Comparison of ENCODE assay signal across 18 cellular contexts in the genomic region with DNA sequence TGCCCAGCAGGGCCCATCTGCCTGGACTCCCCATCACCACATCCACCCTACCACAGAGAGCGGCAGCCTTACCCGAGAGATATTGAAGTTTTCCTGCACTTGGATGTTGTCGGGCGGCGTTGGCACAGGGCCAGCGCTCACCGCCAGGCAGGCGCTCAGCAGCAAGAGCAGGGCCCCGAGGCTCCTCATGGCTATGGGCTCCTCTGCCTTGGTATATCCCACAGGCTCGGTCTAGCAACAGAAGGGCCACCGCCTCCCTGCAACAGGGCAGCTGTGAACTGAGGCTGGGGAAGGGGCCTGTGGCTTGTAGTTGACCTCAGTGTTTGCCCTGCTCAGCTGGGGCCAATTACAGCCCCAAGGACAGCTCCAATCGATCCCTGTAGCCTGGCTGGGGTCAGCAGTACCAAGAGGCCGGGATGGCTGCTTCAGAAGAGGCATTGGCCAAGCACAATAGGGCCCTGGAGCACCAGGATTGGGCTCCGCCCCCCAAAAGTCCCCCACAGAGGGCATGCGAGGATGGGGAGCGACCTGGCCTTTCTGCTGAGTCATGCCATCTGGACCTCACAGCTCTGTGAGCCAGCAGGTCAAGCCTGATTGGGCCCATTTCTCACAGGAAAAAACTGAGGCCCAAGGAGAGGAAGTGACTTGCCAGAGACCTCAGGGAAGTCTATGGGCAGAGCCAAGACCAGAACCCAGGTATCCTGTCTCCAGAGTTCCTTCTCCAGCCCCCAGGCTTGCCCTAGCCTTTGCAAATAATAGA. TPM values are rescaled to one million over a fixed set of nuclear protein-coding genes. Genes with fewer than 3 reads are reported as not detected.
DNase-seq lines count a peak whose midpoint lies in the region; ATAC-seq and TF ChIP-seq lines count a peak whose summit lies in the region.
"Had no signal": no experiment of that assay in that cellular context is flagged by ENCODE, and none has a peak within 500 bp of the region (broad histone marks: within the 10 kb centered on the region; RNA-seq: fewer than 3 reads in every experiment).

A gene (minus strand): TSS at position 280 of the 760 bp plus-strand sequence. CDS start 91 bp downstream, at position 189.

- in situ Hi-C loops in HAP-1 (cut with MboI; ENCODE audit: low sequenced_read_pairs), result no loop called here

- no peaks in the 10 kb centered on the region for H3K9me3 Mint-ChIP-seq in activated naive CD8-positive, alpha-beta T cell treated with anti-CD3 and anti-CD28 coated beads, Interleukin-2, amount 50 U/mL, for 24 hours
- no peaks in the 10 kb centered on the region for H3K9me3 Mint-ChIP-seq in activated naive CD8-positive, alpha-beta T cell treated with anti-CD3 and anti-CD28 coated beads for 36 hours
- H3K9me3 Mint-ChIP-seq: activated CD4-positive, alpha-beta memory T cell treated with anti-CD3 and anti-CD28 coated beads for 36 hours had no signal

- peak; percentile 65 for TF ChIP-seq POLR2A in right lobe of liver (IDR thresholded peaks at IDR 0.05)

- no peak for DNase-seq in activated naive CD8-positive, alpha-beta T cell treated with anti-CD3 and anti-CD28 coated beads, Interleukin-2, amount 50 U/mL, for 24 hours
- DNase-seq in activated naive CD8-positive, alpha-beta T cell treated with anti-CD3 and anti-CD28 coated beads for 36 hours, result no peak
- DNase-seq in WERI-Rb-1 (peak; percentile 43), right lobe of liver (peak; percentile 89 to 97 (median 97)), GM20000 (ENCODE audit: low spot score) (no peak), HAP-1 (ENCODE audit: low spot score in 2 of 2) (no peak)
- DNase-seq: activated CD4-positive, alpha-beta memory T cell treated with anti-CD3 and anti-CD28 coated beads for 36 hours; aorta; DMS79 treated with DMSO at 0.1 percent for 48 hours; KBM-7; NCI-H1436; NCI-H526; T1000 had no signal

- H3K4me3 ChIP-seq in WERI-Rb-1 (ENCODE audit: low read depth, low read length) (no peak within 1 kb of the TSS), right lobe of liver (peak within 1 kb of the TSS; percentile 70 to 98 (median 91)), HAP-1 (no peak within 1 kb of the TSS)

- peak within 1 kb of the TSS; percentile 21 for H3K27ac Mint-ChIP-seq in activated naive CD8-positive, alpha-beta T cell treated with anti-CD3 and anti-CD28 coated beads, Interleukin-2, amount 50 U/mL, for 24 hours
- H3K27ac Mint-ChIP-seq in activated naive CD8-positive, alpha-beta T cell treated with anti-CD3 and anti-CD28 coated beads for 36 hours, result no peak within 1 kb of the TSS
- H3K27ac Mint-ChIP-seq: activated CD4-positive, alpha-beta memory T cell treated with anti-CD3 and anti-CD28 coated beads for 36 hours had no signal

- whole genome bisulfite sequencing in right lobe of liver (ENCODE audit: insufficient coverage, low coverage, low lambda C conversion rate, missing lambda C conversion rate), result no CpG with 5 or more reads among the region's 16 CpGs

- H3K27ac ChIP-seq in WERI-Rb-1 (no peak within 1 kb of the TSS), right lobe of liver (peak within 1 kb of the TSS; percentile 63 to 88 (median 70))
- H3K27ac ChIP-seq: neutrophil had no signal

- intact Hi-C loops in right lobe of liver (cut with DNase I), result no loop called here

- no peak within 1 kb of the TSS for H3K4me3 Mint-ChIP-seq in activated naive CD8-positive, alpha-beta T cell treated with anti-CD3 and anti-CD28 coated beads, Interleukin-2, amount 50 U/mL, for 24 hours
- H3K4me3 Mint-ChIP-seq in activated naive CD8-positive, alpha-beta T cell treated with anti-CD3 and anti-CD28 coated beads for 36 hours, result no peak within 1 kb of the TSS
- H3K4me3 Mint-ChIP-seq: activated CD4-positive, alpha-beta memory T cell treated with anti-CD3 and anti-CD28 coated beads for 36 hours had no signal

- H3K36me3 ChIP-seq in WERI-Rb-1 (no peaks in the 10 kb centered on the region), right lobe of liver (peaks cover 0 to 37% (median 21%) of the 10 kb centered on the region in 4 donors), HAP-1 (replicated peaks) (no peaks in the 10 kb centered on the region)
- H3K36me3 ChIP-seq: neutrophil had no signal

- no peak for ATAC-seq in activated naive CD8-positive, alpha-beta T cell treated with anti-CD3 and anti-CD28 coated beads, Interleukin-2, amount 50 U/mL, for 24 hours
- ATAC-seq in right lobe of liver (peak; percentile 37 to 68 (median 56)), HG02970 (IDR thresholded peaks at IDR 0.05; ENCODE audit: low FRiP score, unreplicated experiment) (no peak), GM21367 (IDR thresholded peaks at IDR 0.05; ENCODE audit: unreplicated experiment) (no peak)

- no peaks in the 10 kb centered on the region for H3K27me3 ChIP-seq in WERI-Rb-1 (ENCODE audit: insufficient read depth, low read depth, severe bottlenecking)
- H3K27me3 ChIP-seq in right lobe of liver, result no peaks in the 10 kb centered on the region
- H3K27me3 ChIP-seq in HAP-1 (ENCODE audit: low read depth), result peaks cover 19% of the 10 kb centered on the region

- TF ChIP-seq CTCF in WERI-Rb-1 (IDR thresholded peaks at IDR 0.05; ENCODE audit: low read depth, low read length) (no peak), right lobe of liver (IDR thresholded peaks at IDR 0.05) (no peak), GM20000 (IDR thresholded peaks at IDR 0.05; ENCODE audit: extremely low read depth, missing control alignments) (no peak)

- peaks cover 12% of the 10 kb centered on the region for H3K27me3 Mint-ChIP-seq in activated naive CD8-positive, alpha-beta T cell treated with anti-CD3 and anti-CD28 coated beads, Interleukin-2, amount 50 U/mL, for 24 hours
- H3K27me3 Mint-ChIP-seq in activated naive CD8-positive, alpha-beta T cell treated with anti-CD3 and anti-CD28 coated beads for 36 hours, result peaks cover 14% of the 10 kb centered on the region

- H3K4me1 ChIP-seq in right lobe of liver (peaks cover 0 to 52% (median 22%) of the 10 kb centered on the region in 4 donors), HAP-1 (no peaks in the 10 kb centered on the region)

- H3K9me3 ChIP-seq in WERI-Rb-1 (ENCODE audit: severe bottlenecking) (no peaks in the 10 kb centered on the region), right lobe of liver (no peaks in the 10 kb centered on the region), HAP-1 (no peaks in the 10 kb centered on the region)
- H3K9me3 ChIP-seq: neutrophil had no signal

- H3K4me1 Mint-ChIP-seq in activated naive CD8-positive, alpha-beta T cell treated with anti-CD3 and anti-CD28 coated beads, Interleukin-2, amount 50 U/mL, for 24 hours, result no peaks in the 10 kb centered on the region
- H3K4me1 Mint-ChIP-seq in activated naive CD8-positive, alpha-beta T cell treated with anti-CD3 and anti-CD28 coated beads for 36 hours, result no peaks in the 10 kb centered on the region

- H3K36me3 Mint-ChIP-seq in activated naive CD8-positive, alpha-beta T cell treated with anti-CD3 and anti-CD28 coated beads, Interleukin-2, amount 50 U/mL, for 24 hours (ENCODE audit: low read depth), result no peaks in the 10 kb centered on the region
- no peaks in the 10 kb centered on the region for H3K36me3 Mint-ChIP-seq in activated naive CD8-positive, alpha-beta T cell treated with anti-CD3 and anti-CD28 coated beads for 36 hours
- H3K36me3 Mint-ChIP-seq: activated CD4-positive, alpha-beta memory T cell treated with anti-CD3 and anti-CD28 coated beads for 36 hours had no signal

RNA-seq across cellular contexts. Expression of the gene that starts here (rescaled TPM):
- not detected for total RNA-seq in activated naive CD8-positive, alpha-beta T cell treated with anti-CD3 and anti-CD28 coated beads for 36 hours
- 1,000 to 10,000 TPM; 2,202 to 7,072 (median 5,221) TPM for total RNA-seq in right lobe of liver
- total RNA-seq: activated CD4-positive, alpha-beta memory T cell treated with anti-CD3 and anti-CD28 coated beads for 36 hours; aorta; dermis microvascular lymphatic vessel endothelial cell; subcutaneous adipose tissue had no signal

Comparison
In these comparisons a context has a peak if more than half of its experiments do, and no peak if none do; other contexts are left out.
1. RNA of the gene that starts here (total RNA-seq): 2,202 to 7,072 TPM in right lobe of liver; not detected in activated naive CD8-positive, alpha-beta T cell treated with anti-CD3 and anti-CD28 coated beads for 36 hours; every median in the first group is over 1,000 times any median in the second.
2. ATAC-seq: peak in right lobe of liver (4 of 4); none in activated naive CD8-positive, alpha-beta T cell treated with anti-CD3 and anti-CD28 coated beads, Interleukin-2, amount 50 U/mL, for 24 hours (single experiment), HG02970 (single experiment) and GM21367 (single experiment).
3. DNase-seq: peak in WERI-Rb-1 (single experiment) and right lobe of liver (3 of 3); none in activated naive CD8-positive, alpha-beta T cell treated with anti-CD3 and anti-CD28 coated beads, Interleukin-2, amount 50 U/mL, for 24 hours (single experiment), activated naive CD8-positive, alpha-beta T cell treated with anti-CD3 and anti-CD28 coated beads for 36 hours (single experiment), GM20000 (single experiment) and HAP-1 (0 of 2).
4. H3K4me3 ChIP-seq: peak in right lobe of liver (3 of 3); none in WERI-Rb-1 (single experiment) and HAP-1 (single experiment).